In genomic region chr16:11098601-11099377, GRCh38 we compare ENCODE assay signal across 20 cellular contexts.
DNase-seq lines count a peak whose midpoint lies in the region; ATAC-seq and TF ChIP-seq lines count a peak whose summit lies in the region.
"Had no signal": no experiment of that assay in that cellular context is flagged by ENCODE, and none has a peak within 500 bp of the region (broad histone marks: within the 10 kb centered on the region; RNA-seq: fewer than 3 reads in every experiment).

No MANE protein-coding gene starts in this region.

- 87 to 90% (median 88%) methylated on average over 15 to 17 of the region's 17 CpGs for WGBS in heart left ventricle, 4 donors

- H3K27me3 ChIP-seq in upper lobe of right lung: no peaks in the 10 kb centered on the region
- H3K27me3 ChIP-seq in heart left ventricle: no peaks in the 10 kb centered on the region
- H3K27me3 ChIP-seq: suprapubic skin had no signal

- intact Hi-C loops in upper lobe of right lung (cut with DNase I): no loop called here
- intact Hi-C loops in heart left ventricle (cut with DNase I): no loop called here

- no peaks in the 10 kb centered on the region for H3K9me3 ChIP-seq in upper lobe of right lung
- H3K9me3 ChIP-seq in heart left ventricle: no peaks in the 10 kb centered on the region
- H3K9me3 ChIP-seq: SK-N-SH, suprapubic skin had no signal

- H3K4me1 Mint-ChIP-seq in activated naive CD8-positive, alpha-beta T cell treated with anti-CD3 and anti-CD28 coated beads, Interleukin-2, amount 10 ng/mL, durations not matched to agents 7 days and 5 days: peaks cover 69% of the 10 kb centered on the region
- peaks cover 59% of the 10 kb centered on the region for H3K4me1 Mint-ChIP-seq in activated naive CD8-positive, alpha-beta T cell treated with anti-CD3 and anti-CD28 coated beads for 36 hours
- peaks cover 83% of the 10 kb centered on the region for H3K4me1 Mint-ChIP-seq in nephron

- H3K4me3 ChIP-seq in upper lobe of right lung (no peak overlapping the region), heart left ventricle (no peak overlapping the region)
- H3K4me3 ChIP-seq: lung, suprapubic skin had no signal

- H3K36me3 ChIP-seq in upper lobe of right lung: no peaks in the 10 kb centered on the region
- H3K36me3 ChIP-seq in heart left ventricle: peaks cover 0 to 8% (median 0%) of the 10 kb centered on the region in 9 donors
- H3K36me3 ChIP-seq: suprapubic skin had no signal

- no peak overlapping the region for H3K4me3 Mint-ChIP-seq in activated naive CD8-positive, alpha-beta T cell treated with anti-CD3 and anti-CD28 coated beads, Interleukin-2, amount 10 ng/mL, durations not matched to agents 7 days and 5 days
- no peak overlapping the region for H3K4me3 Mint-ChIP-seq in activated naive CD8-positive, alpha-beta T cell treated with anti-CD3 and anti-CD28 coated beads for 36 hours
- no peak overlapping the region for H3K4me3 Mint-ChIP-seq in nephron
- H3K4me3 Mint-ChIP-seq: activated naive CD8-positive, alpha-beta T cell; CD8-positive, alpha-beta T cell; naive B cell had no signal

- H3K4me1 ChIP-seq in upper lobe of right lung (peaks cover 38% of the 10 kb centered on the region), heart left ventricle (peaks cover 0 to 52% (median 34%) of the 10 kb centered on the region in 12 donors)

- peak overlapping the region; percentile 91 for H3K27ac Mint-ChIP-seq in activated naive CD8-positive, alpha-beta T cell treated with anti-CD3 and anti-CD28 coated beads, Interleukin-2, amount 10 ng/mL, durations not matched to agents 7 days and 5 days
- no peak overlapping the region for H3K27ac Mint-ChIP-seq in activated naive CD8-positive, alpha-beta T cell treated with anti-CD3 and anti-CD28 coated beads for 36 hours
- peak overlapping the region; percentile 60 to 70 (median 63) for H3K27ac Mint-ChIP-seq in nephron
- H3K27ac Mint-ChIP-seq: CD8-positive, alpha-beta T cell had no signal

- TF ChIP-seq POLR2A in heart left ventricle (IDR thresholded peaks at IDR 0.05): no peak

- H3K9me3 Mint-ChIP-seq in activated naive CD8-positive, alpha-beta T cell treated with anti-CD3 and anti-CD28 coated beads, Interleukin-2, amount 10 ng/mL, durations not matched to agents 7 days and 5 days: no peaks in the 10 kb centered on the region
- no peaks in the 10 kb centered on the region for H3K9me3 Mint-ChIP-seq in activated naive CD8-positive, alpha-beta T cell treated with anti-CD3 and anti-CD28 coated beads for 36 hours
- no peaks in the 10 kb centered on the region for H3K9me3 Mint-ChIP-seq in nephron
- H3K9me3 Mint-ChIP-seq: CD8-positive, alpha-beta T cell; naive B cell had no signal

- peaks cover 20% of the 10 kb centered on the region for H3K36me3 Mint-ChIP-seq in activated naive CD8-positive, alpha-beta T cell treated with anti-CD3 and anti-CD28 coated beads, Interleukin-2, amount 10 ng/mL, durations not matched to agents 7 days and 5 days
- H3K36me3 Mint-ChIP-seq in activated naive CD8-positive, alpha-beta T cell treated with anti-CD3 and anti-CD28 coated beads for 36 hours: peaks cover 9% of the 10 kb centered on the region
- no peaks in the 10 kb centered on the region for H3K36me3 Mint-ChIP-seq in nephron (ENCODE audit: low read depth)

- no peak for ATAC-seq in activated naive CD8-positive, alpha-beta T cell treated with anti-CD3 and anti-CD28 coated beads, Interleukin-2, amount 10 ng/mL, durations not matched to agents 7 days and 5 days (ENCODE audit: low read depth)
- ATAC-seq in upper lobe of right lung (no peak), heart left ventricle (no peak)
- ATAC-seq: CD8-positive, alpha-beta T cell had no signal

- TF ChIP-seq CTCF in nephron (IDR thresholded peaks at IDR 0.05; ENCODE audit: unreplicated experiment in 3 of 3) (no peak), upper lobe of right lung (IDR thresholded peaks at IDR 0.05) (no peak), heart left ventricle (IDR thresholded peaks at IDR 0.05) (no peak)

- POLR2A ChIA-PET in activated naive CD8-positive, alpha-beta T cell treated with anti-CD3 and anti-CD28 coated beads, Interleukin-2, amount 10 ng/mL, durations not matched to agents 7 days and 5 days (lab: Charles Lee): interaction anchor here (4.1 kb wide), 1 partner anchor 156 kb away, joined by 42 read pairs; the partner anchor contains the start of gene SOCS1

- no peak overlapping the region for H3K27ac ChIP-seq in upper lobe of right lung
- H3K27ac ChIP-seq in heart left ventricle: no peak overlapping the region

- no peak for DNase-seq in activated naive CD8-positive, alpha-beta T cell treated with anti-CD3 and anti-CD28 coated beads, Interleukin-2, amount 10 ng/mL, durations not matched to agents 7 days and 5 days
- no peak for DNase-seq in activated naive CD8-positive, alpha-beta T cell treated with anti-CD3 and anti-CD28 coated beads for 36 hours
- DNase-seq in anterior cingulate cortex (lab: John Stamatoyannopoulos, UW): peak in 41 of 58 donors; percentile 5 to 82 (median 30)
- peak; percentile 46 for DNase-seq in upper lobe of right lung
- no peak for DNase-seq in stimulated activated CD8-positive, alpha-beta memory T cell treated with anti-CD3 and anti-CD28 coated beads, Interleukin-4, amount 100 ng/mL, for 48 hours
- no peak for DNase-seq in heart left ventricle
- DNase-seq in NCI-H2081 (lab: John Stamatoyannopoulos, UW): no peak
- DNase-seq: activated CD4-positive, alpha-beta T cell treated with anti-CD3 and anti-CD28 coated beads for 48 hours; CD8-positive, alpha-beta T cell; dermis blood vessel endothelial cell; naive B cell; NCI-H2029; NCI-H446 treated with DMSO at 0.1 percent for 48 hours; SK-N-SH; small intestine; stimulated activated CD4-positive, alpha-beta T cell treated with anti-CD3 and anti-CD28 coated beads, Interleukin-4, amount 100 ng/mL, for 1 hour had no signal

- no peaks in the 10 kb centered on the region for H3K27me3 Mint-ChIP-seq in activated naive CD8-positive, alpha-beta T cell treated with anti-CD3 and anti-CD28 coated beads, Interleukin-2, amount 10 ng/mL, durations not matched to agents 7 days and 5 days
- no peaks in the 10 kb centered on the region for H3K27me3 Mint-ChIP-seq in activated naive CD8-positive, alpha-beta T cell treated with anti-CD3 and anti-CD28 coated beads for 36 hours
- no peaks in the 10 kb centered on the region for H3K27me3 Mint-ChIP-seq in nephron (ENCODE audit: low read depth)
- H3K27me3 Mint-ChIP-seq: activated naive CD8-positive, alpha-beta T cell; naive B cell had no signal

Comparison
In these comparisons a context has a peak if more than half of its experiments do, and no peak if none do; other contexts are left out.
1. DNase-seq: peak in anterior cingulate cortex (41 of 58) and upper lobe of right lung (single experiment); none in activated naive CD8-positive, alpha-beta T cell treated with anti-CD3 and anti-CD28 coated beads, Interleukin-2, amount 10 ng/mL, durations not matched to agents 7 days and 5 days (single experiment), activated naive CD8-positive, alpha-beta T cell treated with anti-CD3 and anti-CD28 coated beads for 36 hours (single experiment), stimulated activated CD8-positive, alpha-beta memory T cell treated with anti-CD3 and anti-CD28 coated beads, Interleukin-4, amount 100 ng/mL, for 48 hours (single experiment), heart left ventricle (0 of 5) and NCI-H2081 (0 of 2).